1 cellular context compared by ENCODE assay signal in genomic region chr16:58234831-58235595, GRCh38.
TF ChIP-seq lines count a peak whose summit lies in the region.

No MANE protein-coding gene starts in this region.

TF ChIP-seq in GM23338, 12 proteins besides CTCF, POLR2A, EP300 and RAD21 (continued from another document):
- TF ChIP-seq ZNF462 (CRISPR knock-in tag; IDR thresholded peaks at IDR 0.05) (no peak), ETS1 (IDR thresholded peaks at IDR 0.05) (no peak), CREB1 (CRISPR knock-in tag; IDR thresholded peaks at IDR 0.05; ENCODE audit: low read depth) (no peak), JUNB (IDR thresholded peaks at IDR 0.05; ENCODE audit: unreplicated experiment) (no peak), ZNF331 (CRISPR knock-in tag; IDR thresholded peaks at IDR 0.05; ENCODE audit: low read depth) (no peak), ZNF114 (CRISPR knock-in tag; IDR thresholded peaks at IDR 0.05) (no peak), NANOG (IDR thresholded peaks at IDR 0.05; ENCODE audit: borderline replicate concordance) (no peak), EZH2 (IDR thresholded peaks at IDR 0.05; ENCODE audit: low read depth, unreplicated experiment) (no peak), POLR2AphosphoS5 (IDR thresholded peaks at IDR 0.05; ENCODE audit: low read depth) (no peak)
